ENCODE assay signal across 15 cellular contexts in the genomic region with DNA sequence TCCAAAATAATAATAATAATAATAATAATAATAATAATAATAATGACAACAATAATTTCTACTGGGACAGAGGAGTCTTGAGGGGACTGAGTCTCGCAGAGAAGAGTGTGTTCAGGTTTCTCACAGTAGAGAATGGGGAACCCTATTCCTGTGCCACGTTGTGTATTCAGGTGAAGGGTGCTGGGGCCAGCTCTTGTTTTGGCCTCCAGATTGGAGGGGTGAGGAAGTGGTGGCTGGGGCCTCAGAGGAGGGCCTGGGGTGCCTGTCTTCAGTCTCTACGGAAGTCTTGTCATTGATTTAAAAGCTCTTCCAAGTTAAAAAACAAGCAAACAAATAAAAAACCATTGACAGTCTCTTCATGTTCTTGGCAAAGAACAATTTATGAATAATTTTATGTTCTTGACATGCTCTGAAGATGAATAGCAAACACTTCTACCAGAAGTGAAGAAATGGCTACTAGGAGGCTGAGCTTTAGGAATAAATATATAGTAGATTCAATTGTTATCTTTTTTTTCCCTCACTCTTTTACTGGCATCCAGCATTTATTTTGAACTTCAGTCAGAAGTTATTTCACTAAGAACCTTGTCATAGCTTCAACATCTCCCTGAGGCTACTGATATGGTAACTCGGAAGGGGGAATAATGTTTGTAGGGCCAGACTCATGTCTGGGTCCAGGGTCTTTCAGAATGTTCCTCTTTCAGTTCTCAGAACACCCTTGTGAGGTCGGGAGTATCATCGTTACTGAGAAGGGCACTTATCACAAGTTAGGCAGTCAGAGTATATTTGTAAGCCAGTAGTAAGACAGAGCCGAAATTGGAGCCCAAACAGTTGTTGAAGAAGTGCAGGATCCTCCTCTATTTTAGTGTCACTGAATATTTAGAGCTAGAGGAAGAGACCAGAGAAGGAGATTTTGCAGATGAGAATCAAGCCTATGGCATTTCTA. TPM values are rescaled to one million over a fixed set of nuclear protein-coding genes. Genes with fewer than 3 reads are reported as not detected.
DNase-seq lines count a peak whose midpoint lies in the region; ATAC-seq and TF ChIP-seq lines count a peak whose summit lies in the region.
"Had no signal": no experiment of that assay in that cellular context is flagged by ENCODE, and none has a peak within 500 bp of the region (broad histone marks: within the 10 kb centered on the region; RNA-seq: fewer than 3 reads in every experiment).

No MANE protein-coding gene starts in this region.

- H3K36me3 ChIP-seq in psoas muscle (ENCODE audit: insufficient read depth in 1 of 2, low read depth in 1 of 2) = no peaks in the 10 kb centered on the region

- peaks cover 3% of the 10 kb centered on the region for H3K4me1 Mint-ChIP-seq in T-helper 2 cell treated with Interferon-gamma antibody and Interleukin-4, amounts not matched to agents 5 μg/mL and 100 μg/mL, for 36 hours (ENCODE audit: low read depth)

- intact Hi-C loops in psoas muscle (cut with DNase I) = no loop called here

- no peak overlapping the region for H3K4me3 ChIP-seq in psoas muscle

- H3K9me3 Mint-ChIP-seq in T-helper 2 cell treated with Interferon-gamma antibody and Interleukin-4, amounts not matched to agents 5 μg/mL and 100 μg/mL, for 36 hours = no peaks in the 10 kb centered on the region
- H3K9me3 Mint-ChIP-seq: dendritic cell treated with granulocyte-macrophage colony-stimulating factor and Interleukin-4, amounts not matched to agents 40 ng/mL and 50 ng/mL, for 4 days had no signal

- no peak overlapping the region for H3K27ac Mint-ChIP-seq in T-helper 2 cell treated with Interferon-gamma antibody and Interleukin-4, amounts not matched to agents 5 μg/mL and 100 μg/mL, for 36 hours
- H3K27ac Mint-ChIP-seq: activated naive CD8-positive, alpha-beta T cell; dendritic cell treated with granulocyte-macrophage colony-stimulating factor and Interleukin-4, amounts not matched to agents 40 ng/mL and 50 ng/mL, for 4 days had no signal

- ATAC-seq in GM21786 (IDR thresholded peaks at IDR 0.05; ENCODE audit: unreplicated experiment) (peak; percentile 77), HG03575 (IDR thresholded peaks at IDR 0.05; ENCODE audit: extremely low read depth, insufficient number of reproducible peaks, low FRiP score, unreplicated experiment) (peak; percentile 51), psoas muscle (no peak)

- no peaks in the 10 kb centered on the region for H3K27me3 ChIP-seq in psoas muscle (ENCODE audit: insufficient read depth in 3 of 3, low read length in 2 of 3)

- H3K4me3 Mint-ChIP-seq in T-helper 2 cell treated with Interferon-gamma antibody and Interleukin-4, amounts not matched to agents 5 μg/mL and 100 μg/mL, for 36 hours = no peak overlapping the region
- H3K4me3 Mint-ChIP-seq: activated naive CD8-positive, alpha-beta T cell; dendritic cell treated with granulocyte-macrophage colony-stimulating factor and Interleukin-4, amounts not matched to agents 40 ng/mL and 50 ng/mL, for 4 days had no signal

- H3K36me3 Mint-ChIP-seq in T-helper 2 cell treated with Interferon-gamma antibody and Interleukin-4, amounts not matched to agents 5 μg/mL and 100 μg/mL, for 36 hours (ENCODE audit: low read depth) = no peaks in the 10 kb centered on the region
- H3K36me3 Mint-ChIP-seq: activated naive CD8-positive, alpha-beta T cell had no signal

- H3K9me3 ChIP-seq in psoas muscle = no peaks in the 10 kb centered on the region

- TF ChIP-seq CTCF in psoas muscle (IDR thresholded peaks at IDR 0.05) = no peak

- H3K27me3 Mint-ChIP-seq in T-helper 2 cell treated with Interferon-gamma antibody and Interleukin-4, amounts not matched to agents 5 μg/mL and 100 μg/mL, for 36 hours (ENCODE audit: low read depth) = no peaks in the 10 kb centered on the region
- H3K27me3 Mint-ChIP-seq: activated naive CD8-positive, alpha-beta T cell; dendritic cell treated with granulocyte-macrophage colony-stimulating factor and Interleukin-4, amounts not matched to agents 40 ng/mL and 50 ng/mL, for 4 days had no signal

- no peaks in the 10 kb centered on the region for H3K4me1 ChIP-seq in psoas muscle

- WGBS in psoas muscle, 3 donors = 35 to 53% (median 44%) methylated on average over 7 of the region's 7 CpGs

- H3K27ac ChIP-seq in psoas muscle = no peak overlapping the region
- H3K27ac ChIP-seq: 22Rv1 had no signal

- DNase-seq in DMS79 (lab: John Stamatoyannopoulos, UW) = peak; percentile 16
- no peak for DNase-seq in DMS79 treated with DMSO at 0.1 percent for 48 hours (lab: John Stamatoyannopoulos, UW)
- DNase-seq in pons (ENCODE audit: low spot score) = peak; percentile 59
- DNase-seq in T-helper 2 cell treated with Interferon-gamma antibody and Interleukin-4, amounts not matched to agents 5 μg/mL and 100 μg/mL, for 36 hours (ENCODE audit: low spot score) = no peak
- DNase-seq in psoas muscle = no peak
- DNase-seq in activated CD4-positive, CD25-positive, alpha-beta regulatory T cell treated with anti-CD3 and anti-CD28 coated beads, Interleukin-2, amount 50 U/mL, for 72 hours = no peak
- DNase-seq: activated CD4-positive, alpha-beta T cell treated with anti-CD3 and anti-CD28 coated beads, Interleukin-2, amount 50 U/mL, for 4 hours; DND-41; head of caudate nucleus; NCI-H2107 had no signal

RNA-seq across cellular contexts. Expression of a gene that starts 13.1 kb away (rescaled TPM):
- total RNA-seq in psoas muscle = 1 to 10 TPM; 4.1 to 7.9 (median 4.7) TPM
- 1 to 10 TPM; 1.7 to 2.6 (median 2.3) TPM for polyA plus RNA-seq in psoas muscle

Comparison
In these comparisons a context has a peak if more than half of its experiments do, and no peak if none do; other contexts are left out.
1. DNase-seq: peak in DMS79 (single experiment) and pons (single experiment); none in DMS79 treated with DMSO at 0.1 percent for 48 hours (single experiment), T-helper 2 cell treated with Interferon-gamma antibody and Interleukin-4, amounts not matched to agents 5 μg/mL and 100 μg/mL, for 36 hours (single experiment), psoas muscle (0 of 2) and activated CD4-positive, CD25-positive, alpha-beta regulatory T cell treated with anti-CD3 and anti-CD28 coated beads, Interleukin-2, amount 50 U/mL, for 72 hours (single experiment).
2. ATAC-seq: peak in GM21786 (single experiment) and HG03575 (single experiment); none in psoas muscle (0 of 4).